Comparison of ENCODE assay signal across 17 cellular contexts in genomic region chr6:2109796-2110195, GRCh38.
A peak's percentile ranks its signal among the peaks of the same experiment; 100 is the strongest.
DNase-seq lines count a peak whose midpoint lies in the region; ATAC-seq and TF ChIP-seq lines count a peak whose summit lies in the region.
"Had no signal": no experiment of that assay in that cellular context is flagged by ENCODE, and none has a peak within 500 bp of the region (broad histone marks: within the 10 kb centered on the region; RNA-seq: fewer than 3 reads in every experiment).

No MANE protein-coding gene starts in this region.

- peak; percentile 60 for DNase-seq in NCI-H1105 (lab: John Stamatoyannopoulos, UW)
- peak; percentile 94 for DNase-seq in NCI-H2081 treated with DMSO at 0.1 percent for 48 hours (lab: John Stamatoyannopoulos, UW)
- peak; percentile 82 for DNase-seq in NCI-H82 treated with DMSO at 0.1 percent for 48 hours (lab: John Stamatoyannopoulos, UW; ENCODE audit: unreplicated experiment)
- DNase-seq in osteocyte (ENCODE audit: extremely low spot score, unreplicated experiment): no peak
- no peak for DNase-seq in DMS114 treated with DMSO at 0.1 percent for 48 hours (lab: John Stamatoyannopoulos, UW; ENCODE audit: unreplicated experiment)
- DNase-seq in G401 (ENCODE audit: low spot score): no peak
- DNase-seq: activated CD4-positive, alpha-beta T cell treated with anti-CD3 and anti-CD28 coated beads, Interleukin-2, amount 10 ng/mL, durations not matched to agents 24 days and 14 days; heart right ventricle; KG1; midbrain; NCI-H510A treated with DMSO at 0.1 percent for 48 hours; OCI-M1; stimulated activated naive B cell treated with anti-CD40 and anti-IgM and Interleukin-4, amounts not matched to agents 10 μg/mL and 1 μg/mL and 100 μg/mL, for 72 hours; T-helper 1 cell; thyroid gland had no signal

- TF ChIP-seq CTCF in osteocyte (IDR thresholded peaks at IDR 0.05): no peak

- peaks cover 3% of the 10 kb centered on the region for H3K36me3 Mint-ChIP-seq in osteocyte (ENCODE audit: unreplicated experiment)

- H3K27me3 Mint-ChIP-seq in osteocyte (ENCODE audit: unreplicated experiment): no peaks in the 10 kb centered on the region
- H3K27me3 Mint-ChIP-seq: stimulated activated naive B cell treated with anti-CD40 and anti-IgM and Interleukin-4, amounts not matched to agents 10 μg/mL and 1 μg/mL and 100 μg/mL, for 72 hours had no signal

- no peaks in the 10 kb centered on the region for H3K9me3 Mint-ChIP-seq in osteocyte (ENCODE audit: unreplicated experiment)
- H3K9me3 Mint-ChIP-seq: nephron; stimulated activated naive B cell treated with anti-CD40 and anti-IgM and Interleukin-4, amounts not matched to agents 10 μg/mL and 1 μg/mL and 100 μg/mL, for 72 hours had no signal

- ATAC-seq in GM21360 (IDR thresholded peaks at IDR 0.05; ENCODE audit: unreplicated experiment): no peak

- H3K4me1 Mint-ChIP-seq in osteocyte (ENCODE audit: unreplicated experiment): peaks cover 39% of the 10 kb centered on the region

- peak overlapping the region; percentile 97 for H3K27ac Mint-ChIP-seq in osteocyte (ENCODE audit: unreplicated experiment)

- H3K4me3 Mint-ChIP-seq in osteocyte (ENCODE audit: unreplicated experiment): no peak overlapping the region
- H3K4me3 Mint-ChIP-seq: nephron had no signal

- in situ Hi-C loops in G401 (cut with HindIII; ENCODE audit: low sequenced_read_pairs): no loop called here

Comparison
In these comparisons a context has a peak if more than half of its experiments do, and no peak if none do; other contexts are left out.
1. DNase-seq: peak in NCI-H1105 (single experiment), NCI-H2081 treated with DMSO at 0.1 percent for 48 hours (single experiment) and NCI-H82 treated with DMSO at 0.1 percent for 48 hours (single experiment); none in osteocyte (single experiment), DMS114 treated with DMSO at 0.1 percent for 48 hours (single experiment) and G401 (single experiment).